ENCODE assay signal across 1 cellular context in genomic region chr4:169068423-169068822, GRCh38.
TF ChIP-seq lines count a peak whose summit lies in the region.

No MANE protein-coding gene starts in this region.

TF ChIP-seq in HepG2, 621 proteins besides CTCF, POLR2A, EP300 and RAD21 (continued from another document and continues in another):
- TF ChIP-seq NFE2L1 (CRISPR knock-in tag; IDR thresholded peaks at IDR 0.05; ENCODE audit: borderline replicate concordance) (no peak), ZNF343 (CRISPR knock-in tag; IDR thresholded peaks at IDR 0.05) (no peak), GABPB1 (CRISPR knock-in tag; IDR thresholded peaks at IDR 0.05) (peak; percentile 26; the same call in 1 of the 2 replicates), DRAP1 (CRISPR knock-in tag; IDR thresholded peaks at IDR 0.05) (0 out of 2 replicates have a peak, but pooled peaks have one; percentile 23), TERF1 (CRISPR knock-in tag; IDR thresholded peaks at IDR 0.05) (no peak), PLSCR1 (CRISPR knock-in tag; IDR thresholded peaks at IDR 0.05; ENCODE audit: borderline replicate concordance) (no peak), ONECUT2 (CRISPR knock-in tag; IDR thresholded peaks at IDR 0.05) (no peak), ZNF3 (CRISPR knock-in tag; IDR thresholded peaks at IDR 0.05) (no peak), SALL1 (CRISPR knock-in tag; IDR thresholded peaks at IDR 0.05) (peak; percentile 64; the same call in 1 of the 2 replicates), TFE3 (CRISPR knock-in tag; IDR thresholded peaks at IDR 0.05) (0 out of 2 replicates have a peak, but pooled peaks have one; percentile 23), ARID5B (CRISPR knock-in tag; IDR thresholded peaks at IDR 0.05) (peak; percentile 25; the same call in 1 of the 2 replicates), ZNF547 (CRISPR knock-in tag; IDR thresholded peaks at IDR 0.05) (no peak), TIGD3 (CRISPR knock-in tag; IDR thresholded peaks at IDR 0.05; ENCODE audit: borderline replicate concordance) (no peak), SOX5 (CRISPR knock-in tag; IDR thresholded peaks at IDR 0.05; ENCODE audit: borderline replicate concordance) (peak; percentile 28; the same call in 1 of the 2 replicates), SMAD3 (CRISPR knock-in tag; IDR thresholded peaks at IDR 0.05) (0 out of 2 replicates have a peak, but pooled peaks have one; percentile 32), POGZ (CRISPR knock-in tag; IDR thresholded peaks at IDR 0.05) (peak; percentile 54; the same call in 1 of the 2 replicates), CAMTA2 (CRISPR knock-in tag; IDR thresholded peaks at IDR 0.05; ENCODE audit: borderline replicate concordance) (no peak), ZNF530 (CRISPR knock-in tag; IDR thresholded peaks at IDR 0.05; ENCODE audit: low read depth) (no peak), HDAC2 (CRISPR knock-in tag; IDR thresholded peaks at IDR 0.05) (peak; percentile 60; the same call in 1 of the 2 replicates), MIXL1 (CRISPR knock-in tag; IDR thresholded peaks at IDR 0.05) (no peak), CBX2 (IDR thresholded peaks at IDR 0.05; ENCODE audit: low read depth, low read length) (no peak), CBX2 (CRISPR knock-in tag; IDR thresholded peaks at IDR 0.05; ENCODE audit: low read depth) (no peak), NCOA5 (CRISPR knock-in tag; IDR thresholded peaks at IDR 0.05) (no peak), THAP8 (CRISPR knock-in tag; IDR thresholded peaks at IDR 0.05; ENCODE audit: borderline replicate concordance) (no peak), NFE2 (CRISPR knock-in tag; IDR thresholded peaks at IDR 0.05) (no peak), BCL3 (CRISPR knock-in tag; IDR thresholded peaks at IDR 0.05) (0 out of 2 replicates have a peak, but pooled peaks have one; percentile 42), ZNF280B (CRISPR knock-in tag; IDR thresholded peaks at IDR 0.05; ENCODE audit: borderline replicate concordance) (peak; percentile 46; the same call in 1 of the 2 replicates), AKAP8 (CRISPR knock-in tag; IDR thresholded peaks at IDR 0.05) (no peak), ZNF570 (CRISPR knock-in tag; IDR thresholded peaks at IDR 0.05; ENCODE audit: borderline replicate concordance) (no peak), POLR2AphosphoS2 (IDR thresholded peaks at IDR 0.05; ENCODE audit: low read depth, low read length) (no peak), ZNF232 (CRISPR knock-in tag; IDR thresholded peaks at IDR 0.05; ENCODE audit: borderline replicate concordance) (no peak), BRD4 (CRISPR knock-in tag; IDR thresholded peaks at IDR 0.05) (no peak), REL (CRISPR knock-in tag; conservative IDR thresholded peaks at IDR 0.05) (no peak), CSRNP1 (CRISPR knock-in tag; IDR thresholded peaks at IDR 0.05) (no peak), ARID2 (CRISPR knock-in tag; IDR thresholded peaks at IDR 0.05; ENCODE audit: borderline replicate concordance) (no peak), PAWR (CRISPR knock-in tag; IDR thresholded peaks at IDR 0.05; ENCODE audit: borderline replicate concordance) (no peak), HMG20A (CRISPR knock-in tag; IDR thresholded peaks at IDR 0.05; ENCODE audit: borderline replicate concordance) (no peak; the same call in 1 of the 2 replicates), NCOA2 (CRISPR knock-in tag; IDR thresholded peaks at IDR 0.05) (0 out of 2 replicates have a peak, but pooled peaks have one; percentile 13), MAFF (IDR thresholded peaks at IDR 0.05; ENCODE audit: low read depth, low read length) (no peak), ZNF75D (CRISPR knock-in tag; IDR thresholded peaks at IDR 0.05; ENCODE audit: borderline replicate concordance) (no peak), ZGPAT (CRISPR knock-in tag; IDR thresholded peaks at IDR 0.05) (peak; percentile 46; the same call in 1 of the 2 replicates), RXRB (CRISPR knock-in tag; IDR thresholded peaks at IDR 0.05; ENCODE audit: borderline replicate concordance) (peak; percentile 90), MTERF4 (CRISPR knock-in tag; IDR thresholded peaks at IDR 0.05) (no peak), GLI4 (CRISPR knock-in tag; IDR thresholded peaks at IDR 0.05; ENCODE audit: borderline replicate concordance) (no peak), ZBTB7A (CRISPR knock-in tag; IDR thresholded peaks at IDR 0.05) (0 out of 2 replicates have a peak, but pooled peaks have one; percentile 20), ZNF792 (CRISPR knock-in tag; IDR thresholded peaks at IDR 0.05) (peak; percentile 49; the same call in 1 of the 2 replicates), ZNF766 (CRISPR knock-in tag; IDR thresholded peaks at IDR 0.05; ENCODE audit: borderline replicate concordance) (no peak), SIN3B (IDR thresholded peaks at IDR 0.05; ENCODE audit: low read length) (no peak), ZSCAN22 (CRISPR knock-in tag; IDR thresholded peaks at IDR 0.05) (no peak), ZNF644 (CRISPR knock-in tag; IDR thresholded peaks at IDR 0.05; ENCODE audit: low read depth) (peak; percentile 95)
